Comparison of ENCODE assay signal across 2 cellular contexts in genomic region chr6:169427856-169428255, GRCh38.
TF ChIP-seq lines count a peak whose summit lies in the region.

No MANE protein-coding gene starts in this region.

TF ChIP-seq in IMR-90, 13 proteins besides CTCF, POLR2A, EP300 and RAD21:
- TF ChIP-seq RCOR1 (IDR thresholded peaks at IDR 0.05; ENCODE audit: insufficient replicate concordance, low read length), result no peak
- TF ChIP-seq MAFK (IDR thresholded peaks at IDR 0.05; ENCODE audit: low read depth, low read length), result peak; percentile 39
- TF ChIP-seq RFX5 (IDR thresholded peaks at IDR 0.05; ENCODE audit: low read depth, low read length), result no peak
- no peak for TF ChIP-seq CHD1 (IDR thresholded peaks at IDR 0.05; ENCODE audit: low read depth, low read length)
- peak; percentile 31; the same call in 1 of the 2 replicates for TF ChIP-seq NFE2L2 (IDR thresholded peaks at IDR 0.05; ENCODE audit: low read depth, low read length)
- no peak for TF ChIP-seq USF2 (IDR thresholded peaks at IDR 0.05; ENCODE audit: low read depth, low read length)
- TF ChIP-seq MAZ (IDR thresholded peaks at IDR 0.05; ENCODE audit: borderline replicate concordance, low read depth, low read length), result 0 out of 2 replicates have a peak, but pooled peaks have one; percentile 38
- peak; percentile 79; the same call in 1 of the 2 replicates for TF ChIP-seq FOS (IDR thresholded peaks at IDR 0.05; ENCODE audit: low read depth, low read length)
- no peak for TF ChIP-seq ELK1 (IDR thresholded peaks at IDR 0.05; ENCODE audit: borderline replicate concordance, low read depth, low read length)
- no peak for TF ChIP-seq BHLHE40 (IDR thresholded peaks at IDR 0.05; ENCODE audit: low read depth, low read length)
- TF ChIP-seq SMC3 (IDR thresholded peaks at IDR 0.05; ENCODE audit: low read depth, low read length), result no peak
- peak; percentile 77 for TF ChIP-seq CEBPB (IDR thresholded peaks at IDR 0.05; ENCODE audit: low read depth, low read length)
- no peak for TF ChIP-seq MXI1 (IDR thresholded peaks at IDR 0.05; ENCODE audit: borderline replicate concordance, low read depth, low read length)

TF ChIP-seq in H1, 55 proteins besides CTCF, POLR2A, EP300 and RAD21:
- TF ChIP-seq MAFK (IDR thresholded peaks at IDR 0.05; ENCODE audit: low read depth, low read length) (peak; percentile 40; the same call in 1 of the 2 replicates), JUND (IDR thresholded peaks at IDR 0.05; ENCODE audit: low read length) (peak; percentile 54; the same call in 1 of the 2 replicates), BRCA1 (IDR thresholded peaks at IDR 0.05; ENCODE audit: low read depth, low read length) (no peak), BACH1 (IDR thresholded peaks at IDR 0.05; ENCODE audit: low read length) (0 out of 2 replicates have a peak, but pooled peaks have one; percentile 9), SAP30 (IDR thresholded peaks at IDR 0.05; ENCODE audit: insufficient read depth, insufficient replicate concordance, low read length) (no peak)
